Comparison of ENCODE assay signal across 8 cellular contexts in the genomic region with DNA sequence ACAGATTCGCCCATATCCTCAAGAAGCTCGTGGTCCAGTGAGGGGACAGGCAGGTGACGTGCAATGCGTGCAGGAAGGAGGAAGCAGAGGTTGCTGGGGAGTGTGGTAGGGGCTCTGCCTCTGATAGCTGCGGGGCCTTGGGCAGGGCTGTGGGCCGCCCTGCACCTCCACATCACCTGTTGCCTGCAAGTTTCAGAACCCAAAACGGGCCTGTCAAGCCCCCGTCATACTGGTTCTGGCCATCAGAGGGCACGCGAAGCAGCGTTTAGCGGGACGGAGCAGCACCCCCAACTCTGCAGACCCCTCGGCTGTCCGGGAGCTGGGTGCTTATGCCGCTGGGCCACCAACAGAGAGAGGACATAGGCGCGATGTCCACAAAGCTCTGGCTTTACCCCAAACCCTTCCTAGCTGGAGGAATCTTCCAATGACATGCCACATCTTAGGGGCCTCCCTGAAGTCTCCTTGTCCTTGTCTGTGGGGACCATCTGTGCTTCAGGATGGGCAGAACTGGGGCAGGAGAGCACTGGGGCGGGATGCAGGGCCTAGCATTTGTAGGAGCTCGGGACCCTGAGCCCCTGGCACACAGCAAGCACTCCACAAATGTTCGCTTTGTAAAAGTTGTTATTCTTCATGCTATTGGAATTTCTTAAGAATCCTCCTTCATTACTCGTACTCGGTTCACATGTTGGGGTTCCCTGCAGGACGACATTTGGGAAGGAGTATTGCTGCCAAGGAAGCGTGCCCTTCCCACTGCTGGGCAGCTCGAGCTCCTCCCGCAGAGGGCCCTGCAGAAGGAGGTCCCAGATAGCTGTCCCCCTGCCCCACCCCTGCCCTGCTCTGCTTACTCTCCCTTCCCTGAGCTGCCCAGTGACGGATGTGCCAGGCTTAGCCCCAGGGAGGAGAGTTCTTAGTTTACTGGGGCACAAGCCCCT.
DNase-seq lines count a peak whose midpoint lies in the region; ATAC-seq, FAIRE-seq and TF ChIP-seq lines count a peak whose summit lies in the region.

No MANE protein-coding gene starts in this region.

- no peak overlapping the region for H3K4me3 ChIP-seq in fibroblast of villous mesenchyme (ENCODE audit: low read depth, low read length)

- ATAC-seq in HG03354 (IDR thresholded peaks at IDR 0.05; ENCODE audit: poor library complexity, severe bottlenecking, unreplicated experiment): no peak

- DNase-seq in GM12892 (ENCODE audit: insufficient read length): peak; percentile 29
- DNase-seq in activated CD4-positive, alpha-beta T cell treated with anti-CD3 and anti-CD28 coated beads, Interleukin-2, amount 50 U/mL, for 48 hours: peak; percentile 18 to 33
- no peak for DNase-seq in fibroblast of villous mesenchyme (ENCODE audit: low read depth)
- peak; percentile 25 for DNase-seq in stimulated activated CD4-positive, alpha-beta T cell treated with anti-CD3 and anti-CD28 coated beads, Interleukin-4, amount 100 ng/mL, for 1 hour
- no peak for DNase-seq in UCSD-AML1 (lab: John Stamatoyannopoulos, UW; ENCODE audit: unreplicated experiment)
- no peak for DNase-seq in NCI-H2196 treated with DMSO at 0.1 percent for 48 hours (lab: John Stamatoyannopoulos, UW; ENCODE audit: unreplicated experiment)
- no peak for DNase-seq in NCI-H446 (lab: John Stamatoyannopoulos, UW)

- peak; percentile 49 for TF ChIP-seq CTCF in fibroblast of villous mesenchyme (IDR thresholded peaks at IDR 0.05; ENCODE audit: insufficient read depth, low read depth, low read length)

- TF ChIP-seq POLR2A in GM12892 (IDR thresholded peaks at IDR 0.05; ENCODE audit: low read depth, low read length): no peak

- no peak for FAIRE-seq in GM12892 (lab: Jason Lieb, UNC)

Comparison
In these comparisons a context has a peak if more than half of its experiments do, and no peak if none do; other contexts are left out.
1. DNase-seq: peak in GM12892 (single experiment), activated CD4-positive, alpha-beta T cell treated with anti-CD3 and anti-CD28 coated beads, Interleukin-2, amount 50 U/mL, for 48 hours (2 of 2) and stimulated activated CD4-positive, alpha-beta T cell treated with anti-CD3 and anti-CD28 coated beads, Interleukin-4, amount 100 ng/mL, for 1 hour (single experiment); none in fibroblast of villous mesenchyme (single experiment), UCSD-AML1 (single experiment), NCI-H2196 treated with DMSO at 0.1 percent for 48 hours (single experiment) and NCI-H446 (0 of 2).